Comparison of ENCODE assay signal across 8 cellular contexts in genomic region chr1:79259390-79260336, GRCh38.
DNase-seq lines count a peak whose midpoint lies in the region; ATAC-seq and TF ChIP-seq lines count a peak whose summit lies in the region.

No MANE protein-coding gene starts in this region.

- ATAC-seq in HG02763 (IDR thresholded peaks at IDR 0.05; ENCODE audit: unreplicated experiment) = peak; percentile 47
- ATAC-seq in GM21786 (IDR thresholded peaks at IDR 0.05; ENCODE audit: unreplicated experiment) = no peak

- H3K4me2 ChIP-seq in OCI-LY1 (ENCODE audit: low read length) = no peak overlapping the region

- TF ChIP-seq CTCF in OCI-LY1 (IDR thresholded peaks at IDR 0.05; ENCODE audit: low read length) (peak; percentile 53), foreskin fibroblast (IDR thresholded peaks at IDR 0.05; ENCODE audit: low read depth, low read length) (peak; percentile 44), spleen (IDR thresholded peaks at IDR 0.05 in 8 of 11, conservative IDR thresholded peaks at IDR 0.05 in 3 of 11) (peak in 5 of 11 experiments; percentile 17 to 41 (median 25))

- H3K4me3 ChIP-seq in OCI-LY1 (ENCODE audit: low read depth, low read length, poor library complexity, severe bottlenecking) = no peak overlapping the region
- H3K4me3 ChIP-seq in foreskin fibroblast (ENCODE audit: low read depth in 1 of 2, low read length in 2 of 2) = no peak overlapping the region
- H3K4me3 ChIP-seq in spleen = no peak overlapping the region

- H3F3A ChIP-seq in OCI-LY1 (ENCODE audit: insufficient read depth, low read length) = no peaks in the 10 kb centered on the region

- H3K27me3 ChIP-seq in OCI-LY1 (ENCODE audit: insufficient read depth, low read length) (no peaks in the 10 kb centered on the region), spleen (replicated peaks in 1 of 7) (no peaks in the 10 kb centered on the region)

- peak; percentile 41 for DNase-seq in NCI-H82 (lab: John Stamatoyannopoulos, UW)
- DNase-seq in NCI-H82 treated with DMSO at 0.1 percent for 48 hours (lab: John Stamatoyannopoulos, UW; ENCODE audit: unreplicated experiment) = no peak
- DNase-seq in foreskin fibroblast = peak; percentile 60 to 81
- no peak for DNase-seq in activated CD8-positive, alpha-beta memory T cell treated with anti-CD3 and anti-CD28 coated beads for 24 hours
- DNase-seq in spleen = no peak

- no peaks in the 10 kb centered on the region for H3K36me3 ChIP-seq in OCI-LY1 (ENCODE audit: insufficient read depth, low read length)
- no peaks in the 10 kb centered on the region for H3K36me3 ChIP-seq in spleen

- H4K20me1 ChIP-seq in OCI-LY1 (ENCODE audit: insufficient read depth, low read length) = no peaks in the 10 kb centered on the region

- no peak overlapping the region for H2AFZ ChIP-seq in OCI-LY1 (ENCODE audit: low read length)

- H3K79me2 ChIP-seq in OCI-LY1 (ENCODE audit: insufficient read depth, low read length) = no peaks in the 10 kb centered on the region

- intact Hi-C loops in spleen (cut with DNase I; ENCODE audit: low total_unique reads) = loop anchor here (10.0 kb wide), 1 partner anchor 95 kb away; no protein-coding TSS in a partner anchor

- H3K9me3 ChIP-seq in OCI-LY1 (ENCODE audit: low read length) = no peaks in the 10 kb centered on the region
- H3K9me3 ChIP-seq in spleen = no peaks in the 10 kb centered on the region

- WGBS in spleen, 5 donors = 53 to 66% (median 60%) methylated on average over 5 of the region's 5 CpGs

- no peaks in the 10 kb centered on the region for H3K9me2 ChIP-seq in OCI-LY1 (ENCODE audit: low read depth, low read length)

- H3K4me1 ChIP-seq in OCI-LY1 (ENCODE audit: insufficient read depth, low read length, severe bottlenecking) = no peaks in the 10 kb centered on the region
- no peaks in the 10 kb centered on the region for H3K4me1 ChIP-seq in spleen

- H3K9ac ChIP-seq in OCI-LY1 (ENCODE audit: low read length) = no peak overlapping the region

- TF ChIP-seq POLR2A in spleen (IDR thresholded peaks at IDR 0.05) = no peak

- H3K27ac ChIP-seq in OCI-LY1 (ENCODE audit: low read depth, low read length, poor library complexity, severe bottlenecking) = no peak overlapping the region
- H3K27ac ChIP-seq in spleen = no peak overlapping the region

Comparison
In these comparisons a context has a peak if more than half of its experiments do, and no peak if none do; other contexts are left out.
1. DNase-seq: peak in NCI-H82 (single experiment) and foreskin fibroblast (2 of 2); none in NCI-H82 treated with DMSO at 0.1 percent for 48 hours (single experiment), activated CD8-positive, alpha-beta memory T cell treated with anti-CD3 and anti-CD28 coated beads for 24 hours (single experiment) and spleen (single experiment).